Comparison of ENCODE assay signal across 8 cellular contexts in the genomic region with DNA sequence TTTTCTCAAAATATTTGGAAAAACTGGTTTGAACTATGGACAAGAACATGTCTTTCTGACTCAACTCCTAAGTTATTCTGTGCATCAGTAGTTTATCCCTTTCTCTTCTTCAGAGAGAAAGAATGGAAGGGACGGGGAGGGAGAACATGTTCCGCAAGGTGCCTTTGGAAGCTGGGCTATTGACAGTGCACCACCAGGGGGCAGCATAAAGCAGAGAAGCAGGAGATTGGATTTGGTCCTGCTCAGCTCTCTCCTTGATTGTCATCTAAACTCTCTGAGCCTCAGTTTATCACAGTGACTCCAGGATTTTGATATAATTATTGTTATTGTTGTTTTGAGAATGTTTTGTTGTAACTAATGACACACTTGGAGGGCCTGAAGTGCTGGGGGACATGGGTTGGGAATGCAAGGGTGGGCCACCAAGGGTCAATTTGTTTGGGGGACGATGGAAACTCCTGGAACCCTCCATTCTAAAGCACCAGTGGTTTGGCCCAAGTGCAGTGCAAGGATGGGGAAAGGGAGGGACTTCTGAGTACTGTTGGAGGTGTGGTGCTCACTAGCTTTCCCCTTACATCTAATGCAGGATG. TPM values are rescaled to one million over a fixed set of nuclear protein-coding genes. Genes with fewer than 3 reads are reported as not detected.
DNase-seq lines count a peak whose midpoint lies in the region; ATAC-seq and TF ChIP-seq lines count a peak whose summit lies in the region.

No MANE protein-coding gene starts in this region.

- no peaks in the 10 kb centered on the region for H3K9me3 Mint-ChIP-seq in activated naive CD4-positive, alpha-beta T cell treated with anti-CD3 and anti-CD28 coated beads, Interleukin-2, amount 10 ng/mL, durations not matched to agents 7 days and 5 days

- no peaks in the 10 kb centered on the region for H3K27me3 Mint-ChIP-seq in activated naive CD4-positive, alpha-beta T cell treated with anti-CD3 and anti-CD28 coated beads, Interleukin-2, amount 10 ng/mL, durations not matched to agents 7 days and 5 days

- H3K27ac ChIP-seq in C4-2B, result no peak overlapping the region

- no peaks in the 10 kb centered on the region for H3K4me1 Mint-ChIP-seq in activated naive CD4-positive, alpha-beta T cell treated with anti-CD3 and anti-CD28 coated beads, Interleukin-2, amount 10 ng/mL, durations not matched to agents 7 days and 5 days

- ATAC-seq in GM19395 (IDR thresholded peaks at IDR 0.05; ENCODE audit: unreplicated experiment) (peak; percentile 69), SK-N-SH treated with all-trans-retinoic acid at 6 μM for 48 hours (peak; percentile 87)

- H3K4me3 Mint-ChIP-seq in activated naive CD4-positive, alpha-beta T cell treated with anti-CD3 and anti-CD28 coated beads, Interleukin-2, amount 10 ng/mL, durations not matched to agents 7 days and 5 days, result no peak overlapping the region

- DNase-seq in M059J (ENCODE audit: low read depth), result peak; percentile 68
- DNase-seq in activated naive CD4-positive, alpha-beta T cell treated with anti-CD3 and anti-CD28 coated beads, Interleukin-2, amount 10 ng/mL, durations not matched to agents 7 days and 5 days, result peak; percentile 87
- peak; percentile 46 to 91 (median 79) for DNase-seq in head of caudate nucleus
- peak in 9 of 10 donors; percentile 19 to 92 (median 70) for DNase-seq in posterior cingulate gyrus
- DNase-seq in ureter (ENCODE audit: low spot score), result peak; percentile 82

- peaks cover under 1% of the 10 kb centered on the region for H3K36me3 Mint-ChIP-seq in activated naive CD4-positive, alpha-beta T cell treated with anti-CD3 and anti-CD28 coated beads, Interleukin-2, amount 10 ng/mL, durations not matched to agents 7 days and 5 days

- no peak overlapping the region for H3K27ac Mint-ChIP-seq in activated naive CD4-positive, alpha-beta T cell treated with anti-CD3 and anti-CD28 coated beads, Interleukin-2, amount 10 ng/mL, durations not matched to agents 7 days and 5 days

- TF ChIP-seq CTCF in C4-2B (conservative IDR thresholded peaks at IDR 0.05), result peak; percentile 95

- CTCF ChIA-PET in activated naive CD4-positive, alpha-beta T cell treated with anti-CD3 and anti-CD28 coated beads, Interleukin-2, amount 10 ng/mL, durations not matched to agents 7 days and 5 days (lab: Charles Lee), result interaction anchor here (0.6 to 1.9 kb wide), 10 partner anchors 16 to 373 kb away, joined by 3 to 11 read pairs (median 4); no protein-coding TSS in a partner anchor

- intact Hi-C loops in head of caudate nucleus (cut with DNase I), result no loop called here
- intact Hi-C loops in posterior cingulate gyrus (cut with DNase I), result loop anchor here (5.0 kb wide), 1 partner anchor 217 kb away; no protein-coding TSS in a partner anchor

TF ChIP-seq in SK-N-SH treated with all-trans-retinoic acid at 6 μM for 48 hours, 23 proteins besides CTCF, POLR2A, EP300 and RAD21:
- TF ChIP-seq CSDC2 (CRISPR knock-in tag; IDR thresholded peaks at IDR 0.05) (no peak), ZC3H10 (CRISPR knock-in tag; IDR thresholded peaks at IDR 0.05) (no peak), SNAI2 (CRISPR knock-in tag; IDR thresholded peaks at IDR 0.05) (no peak), GLIS3 (CRISPR knock-in tag; IDR thresholded peaks at IDR 0.05) (no peak), BACH2 (CRISPR knock-in tag; IDR thresholded peaks at IDR 0.05; ENCODE audit: borderline replicate concordance) (no peak), ESRRG (CRISPR knock-in tag; IDR thresholded peaks at IDR 0.05) (no peak), ARNTL (CRISPR knock-in tag; IDR thresholded peaks at IDR 0.05; ENCODE audit: borderline replicate concordance, low read depth) (no peak), TCF4 (CRISPR knock-in tag; IDR thresholded peaks at IDR 0.05; ENCODE audit: borderline replicate concordance) (no peak), OSR1 (CRISPR knock-in tag; IDR thresholded peaks at IDR 0.05) (no peak), ISL1 (CRISPR knock-in tag; IDR thresholded peaks at IDR 0.05) (no peak), ZNF8 (CRISPR knock-in tag; IDR thresholded peaks at IDR 0.05) (no peak), ZNF70 (CRISPR knock-in tag; IDR thresholded peaks at IDR 0.05) (no peak)
- TF ChIP-seq, protein P1, sequence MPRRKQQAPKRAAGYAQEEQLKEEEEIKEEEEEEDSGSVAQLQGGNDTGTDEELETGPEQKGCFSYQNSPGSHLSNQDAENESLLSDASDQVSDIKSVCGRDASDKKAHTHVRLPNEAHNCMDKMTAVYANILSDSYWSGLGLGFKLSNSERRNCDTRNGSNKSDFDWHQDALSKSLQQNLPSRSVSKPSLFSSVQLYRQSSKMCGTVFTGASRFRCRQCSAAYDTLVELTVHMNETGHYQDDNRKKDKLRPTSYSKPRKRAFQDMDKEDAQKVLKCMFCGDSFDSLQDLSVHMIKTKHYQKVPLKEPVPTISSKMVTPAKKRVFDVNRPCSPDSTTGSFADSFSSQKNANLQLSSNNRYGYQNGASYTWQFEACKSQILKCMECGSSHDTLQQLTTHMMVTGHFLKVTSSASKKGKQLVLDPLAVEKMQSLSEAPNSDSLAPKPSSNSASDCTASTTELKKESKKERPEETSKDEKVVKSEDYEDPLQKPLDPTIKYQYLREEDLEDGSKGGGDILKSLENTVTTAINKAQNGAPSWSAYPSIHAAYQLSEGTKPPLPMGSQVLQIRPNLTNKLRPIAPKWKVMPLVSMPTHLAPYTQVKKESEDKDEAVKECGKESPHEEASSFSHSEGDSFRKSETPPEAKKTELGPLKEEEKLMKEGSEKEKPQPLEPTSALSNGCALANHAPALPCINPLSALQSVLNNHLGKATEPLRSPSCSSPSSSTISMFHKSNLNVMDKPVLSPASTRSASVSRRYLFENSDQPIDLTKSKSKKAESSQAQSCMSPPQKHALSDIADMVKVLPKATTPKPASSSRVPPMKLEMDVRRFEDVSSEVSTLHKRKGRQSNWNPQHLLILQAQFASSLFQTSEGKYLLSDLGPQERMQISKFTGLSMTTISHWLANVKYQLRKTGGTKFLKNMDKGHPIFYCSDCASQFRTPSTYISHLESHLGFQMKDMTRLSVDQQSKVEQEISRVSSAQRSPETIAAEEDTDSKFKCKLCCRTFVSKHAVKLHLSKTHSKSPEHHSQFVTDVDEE (CRISPR knock-in tag; IDR thresholded peaks at IDR 0.05), result no peak
- TF ChIP-seq, protein P2, sequence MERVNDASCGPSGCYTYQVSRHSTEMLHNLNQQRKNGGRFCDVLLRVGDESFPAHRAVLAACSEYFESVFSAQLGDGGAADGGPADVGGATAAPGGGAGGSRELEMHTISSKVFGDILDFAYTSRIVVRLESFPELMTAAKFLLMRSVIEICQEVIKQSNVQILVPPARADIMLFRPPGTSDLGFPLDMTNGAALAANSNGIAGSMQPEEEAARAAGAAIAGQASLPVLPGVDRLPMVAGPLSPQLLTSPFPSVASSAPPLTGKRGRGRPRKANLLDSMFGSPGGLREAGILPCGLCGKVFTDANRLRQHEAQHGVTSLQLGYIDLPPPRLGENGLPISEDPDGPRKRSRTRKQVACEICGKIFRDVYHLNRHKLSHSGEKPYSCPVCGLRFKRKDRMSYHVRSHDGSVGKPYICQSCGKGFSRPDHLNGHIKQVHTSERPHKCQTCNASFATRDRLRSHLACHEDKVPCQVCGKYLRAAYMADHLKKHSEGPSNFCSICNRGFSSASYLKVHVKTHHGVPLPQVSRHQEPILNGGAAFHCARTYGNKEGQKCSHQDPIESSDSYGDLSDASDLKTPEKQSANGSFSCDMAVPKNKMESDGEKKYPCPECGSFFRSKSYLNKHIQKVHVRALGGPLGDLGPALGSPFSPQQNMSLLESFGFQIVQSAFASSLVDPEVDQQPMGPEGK (CRISPR knock-in tag; IDR thresholded peaks at IDR 0.05; ENCODE audit: borderline replicate concordance), result no peak
- TF ChIP-seq, protein P3, sequence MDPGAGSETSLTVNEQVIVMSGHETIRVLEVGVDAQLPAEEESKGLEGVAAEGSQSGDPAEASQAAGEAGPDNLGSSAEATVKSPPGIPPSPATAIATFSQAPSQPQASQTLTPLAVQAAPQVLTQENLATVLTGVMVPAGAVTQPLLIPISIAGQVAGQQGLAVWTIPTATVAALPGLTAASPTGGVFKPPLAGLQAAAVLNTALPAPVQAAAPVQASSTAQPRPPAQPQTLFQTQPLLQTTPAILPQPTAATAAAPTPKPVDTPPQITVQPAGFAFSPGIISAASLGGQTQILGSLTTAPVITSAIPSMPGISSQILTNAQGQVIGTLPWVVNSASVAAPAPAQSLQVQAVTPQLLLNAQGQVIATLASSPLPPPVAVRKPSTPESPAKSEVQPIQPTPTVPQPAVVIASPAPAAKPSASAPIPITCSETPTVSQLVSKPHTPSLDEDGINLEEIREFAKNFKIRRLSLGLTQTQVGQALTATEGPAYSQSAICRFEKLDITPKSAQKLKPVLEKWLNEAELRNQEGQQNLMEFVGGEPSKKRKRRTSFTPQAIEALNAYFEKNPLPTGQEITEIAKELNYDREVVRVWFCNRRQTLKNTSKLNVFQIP (CRISPR knock-in tag; IDR thresholded peaks at IDR 0.05; ENCODE audit: borderline replicate concordance, low read depth), result no peak
- TF ChIP-seq, protein P4, sequence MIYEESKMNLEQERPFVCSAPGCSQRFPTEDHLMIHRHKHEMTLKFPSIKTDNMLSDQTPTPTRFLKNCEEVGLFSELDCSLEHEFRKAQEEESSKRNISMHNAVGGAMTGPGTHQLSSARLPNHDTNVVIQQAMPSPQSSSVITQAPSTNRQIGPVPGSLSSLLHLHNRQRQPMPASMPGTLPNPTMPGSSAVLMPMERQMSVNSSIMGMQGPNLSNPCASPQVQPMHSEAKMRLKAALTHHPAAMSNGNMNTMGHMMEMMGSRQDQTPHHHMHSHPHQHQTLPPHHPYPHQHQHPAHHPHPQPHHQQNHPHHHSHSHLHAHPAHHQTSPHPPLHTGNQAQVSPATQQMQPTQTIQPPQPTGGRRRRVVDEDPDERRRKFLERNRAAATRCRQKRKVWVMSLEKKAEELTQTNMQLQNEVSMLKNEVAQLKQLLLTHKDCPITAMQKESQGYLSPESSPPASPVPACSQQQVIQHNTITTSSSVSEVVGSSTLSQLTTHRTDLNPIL (CRISPR knock-in tag; IDR thresholded peaks at IDR 0.05; ENCODE audit: low read depth), result no peak
TF ChIP-seq in SK-N-SH treated with all-trans-retinoic acid at 6 μM for 48 hours: peak in this region for 0.

RNA-seq across cellular contexts. Expression of a gene that starts 45.3 kb away (rescaled TPM):
- total RNA-seq in M059J (2014; rRNA removed; shearing (Covaris generic)), result 39.9 and 64.2 TPM in 2 replicates
- total RNA-seq in ureter, result 80.9 TPM
